Comparison of ENCODE assay signal across 3 cellular contexts in genomic region chrX:51163730-51164129, GRCh38.
"Had no signal": no experiment of that assay in that cellular context is flagged by ENCODE, and none has a peak within 500 bp of the region (broad histone marks: within the 10 kb centered on the region; RNA-seq: fewer than 3 reads in every experiment).

No MANE protein-coding gene starts in this region.

- H3K4me3 ChIP-seq: GM12878 had no signal

- DNase-seq: GDM1, GF-D8 had no signal

- ATAC-seq: GM12878 had no signal
